Comparison of ENCODE assay signal across 20 cellular contexts in the genomic region with DNA sequence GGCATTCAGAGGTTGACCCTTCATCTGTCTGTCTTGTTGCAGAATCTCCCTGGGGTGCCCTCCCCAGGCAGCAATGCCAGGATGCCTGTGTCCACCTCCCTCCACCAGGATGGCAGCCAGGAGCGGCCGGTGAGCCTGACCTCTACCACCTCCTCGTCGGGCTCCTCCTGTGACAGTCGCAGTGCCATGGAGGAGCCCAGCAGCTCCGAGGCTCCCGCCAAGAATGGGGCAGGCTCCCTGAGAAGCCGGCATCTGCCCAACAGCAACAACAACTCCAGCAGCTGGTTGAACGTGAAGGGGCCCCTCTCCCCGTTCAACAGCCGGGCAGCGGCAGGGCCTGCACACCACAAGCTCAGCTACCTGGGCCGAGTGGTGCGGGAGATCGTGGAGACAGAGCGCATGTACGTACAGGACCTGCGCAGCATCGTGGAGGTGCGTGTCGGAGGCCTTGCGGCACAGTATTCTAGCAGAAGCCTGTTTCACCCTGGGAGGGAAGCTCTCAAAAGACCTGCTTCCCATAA. TPM values are rescaled to one million over a fixed set of nuclear protein-coding genes. Genes with fewer than 3 reads are reported as not detected.
DNase-seq lines count a peak whose midpoint lies in the region; ATAC-seq and TF ChIP-seq lines count a peak whose summit lies in the region.
"Had no signal": no experiment of that assay in that cellular context is flagged by ENCODE, and none has a peak within 500 bp of the region (broad histone marks: within the 10 kb centered on the region; RNA-seq: fewer than 3 reads in every experiment).

No MANE protein-coding gene starts in this region.

- H2AFZ ChIP-seq in hepatocyte = no peak overlapping the region
- H2AFZ ChIP-seq in osteoblast (ENCODE audit: low read length) = no peak overlapping the region
- H2AFZ ChIP-seq: GM23338 had no signal

- H3K27me3 ChIP-seq in CD8-positive, alpha-beta memory T cell (ENCODE audit: insufficient read depth, low read length, poor library complexity, severe bottlenecking) = no peaks in the 10 kb centered on the region
- no peaks in the 10 kb centered on the region for H3K27me3 ChIP-seq in hepatocyte
- H3K27me3 ChIP-seq in osteoblast (ENCODE audit: insufficient read depth, low read length) = no peaks in the 10 kb centered on the region
- H3K27me3 ChIP-seq: esophagus muscularis mucosa had no signal

- peak overlapping the region; percentile 59 to 99 (median 89) for H3K27ac Mint-ChIP-seq in CD8-positive, alpha-beta memory T cell
- peak overlapping the region; percentile 30 for H3K27ac Mint-ChIP-seq in activated T-helper 17 cell treated with anti-CD3 and anti-CD28 coated beads, Interleukin-2, amount 50 U/mL, for 72 hours
- no peak overlapping the region for H3K27ac Mint-ChIP-seq in T-helper 2 cell treated with Interferon-gamma antibody and Interleukin-4, amounts not matched to agents 5 μg/mL and 100 μg/mL, for 36 hours
- H3K27ac Mint-ChIP-seq: activated naive CD8-positive, alpha-beta T cell; GM23338 had no signal

- peak overlapping the region in 3 of 7 donors; percentile 31 to 58 (median 43) for H3K4me3 Mint-ChIP-seq in CD8-positive, alpha-beta memory T cell
- no peak overlapping the region for H3K4me3 Mint-ChIP-seq in activated T-helper 17 cell treated with anti-CD3 and anti-CD28 coated beads, Interleukin-2, amount 50 U/mL, for 72 hours
- no peak overlapping the region for H3K4me3 Mint-ChIP-seq in T-helper 2 cell treated with Interferon-gamma antibody and Interleukin-4, amounts not matched to agents 5 μg/mL and 100 μg/mL, for 36 hours
- H3K4me3 Mint-ChIP-seq: activated naive CD8-positive, alpha-beta T cell; GM23338; type B pancreatic cell had no signal

- H3K4me3 ChIP-seq in CD8-positive, alpha-beta memory T cell (ENCODE audit: low read length) = no peak overlapping the region
- H3K4me3 ChIP-seq in hepatocyte (no peak overlapping the region), osteoblast (ENCODE audit: insufficient read depth, low read length) (no peak overlapping the region)
- H3K4me3 ChIP-seq: esophagus muscularis mucosa, GM23338 had no signal

- H3K36me3 Mint-ChIP-seq in CD8-positive, alpha-beta memory T cell = peaks cover 0 to 6% (median 2%) of the 10 kb centered on the region in 3 donors
- peaks cover 22% of the 10 kb centered on the region for H3K36me3 Mint-ChIP-seq in activated T-helper 17 cell treated with anti-CD3 and anti-CD28 coated beads, Interleukin-2, amount 50 U/mL, for 72 hours (ENCODE audit: low read depth)
- H3K36me3 Mint-ChIP-seq in T-helper 2 cell treated with Interferon-gamma antibody and Interleukin-4, amounts not matched to agents 5 μg/mL and 100 μg/mL, for 36 hours (ENCODE audit: low read depth) = peaks cover 12% of the 10 kb centered on the region
- H3K36me3 Mint-ChIP-seq: activated naive CD8-positive, alpha-beta T cell had no signal

- H3K4me2 ChIP-seq in hepatocyte = no peak overlapping the region
- H3K4me2 ChIP-seq in osteoblast (ENCODE audit: insufficient read depth, low read length) = no peak overlapping the region
- H3K4me2 ChIP-seq: GM23338 had no signal

- H3K4me1 ChIP-seq in CD8-positive, alpha-beta memory T cell (ENCODE audit: insufficient read depth, low read length) = peaks cover 76% of the 10 kb centered on the region
- peaks cover 40% of the 10 kb centered on the region for H3K4me1 ChIP-seq in hepatocyte (ENCODE audit: insufficient read depth)
- H3K4me1 ChIP-seq in osteoblast (ENCODE audit: insufficient read depth, low read length) = peaks cover 22% of the 10 kb centered on the region

- WGBS in hepatocyte (ENCODE audit: low lambda C conversion rate, missing lambda C conversion rate) = 97% methylated on average over 22 of the region's 22 CpGs

- no peaks in the 10 kb centered on the region for H3K9me3 ChIP-seq in CD8-positive, alpha-beta memory T cell (ENCODE audit: low read length)
- H3K9me3 ChIP-seq in hepatocyte (ENCODE audit: low read depth) = no peaks in the 10 kb centered on the region
- H3K9me3 ChIP-seq in osteoblast (ENCODE audit: low read depth, low read length) = no peaks in the 10 kb centered on the region
- H3K9me3 ChIP-seq: esophagus muscularis mucosa had no signal

- POLR2A ChIA-PET in CD8-positive, alpha-beta memory T cell (lab: Charles Lee) = no interaction called here

- H3K27ac ChIP-seq in CD8-positive, alpha-beta memory T cell (ENCODE audit: low read depth, low read length) = no peak overlapping the region
- H3K27ac ChIP-seq in hepatocyte (peak overlapping the region; percentile 94), osteoblast (ENCODE audit: low read depth, low read length) (no peak overlapping the region)
- H3K27ac ChIP-seq: esophagus muscularis mucosa had no signal

- no peaks in the 10 kb centered on the region for H3K36me3 ChIP-seq in CD8-positive, alpha-beta memory T cell (ENCODE audit: insufficient read depth, low read length)
- H3K36me3 ChIP-seq in hepatocyte (replicated peaks; ENCODE audit: insufficient read depth, low read depth) (no peaks in the 10 kb centered on the region), osteoblast (ENCODE audit: insufficient read depth, low read length) (no peaks in the 10 kb centered on the region)

- no peaks in the 10 kb centered on the region for H3K9me2 ChIP-seq in hepatocyte (replicated peaks; ENCODE audit: insufficient read depth)

- CTCF ChIA-PET in CD8-positive, alpha-beta memory T cell (lab: Charles Lee) = interaction anchor here (0.9 kb wide), 1 partner anchor 57 kb away, joined by 3 read pairs; no protein-coding TSS in a partner anchor

- TF ChIP-seq CTCF in hepatocyte (IDR thresholded peaks at IDR 0.05; ENCODE audit: poor library complexity) (no peak), osteoblast (IDR thresholded peaks at IDR 0.05; ENCODE audit: extremely low read depth, low read depth, low read length) (no peak)

- no peaks in the 10 kb centered on the region for H3K9me3 Mint-ChIP-seq in CD8-positive, alpha-beta memory T cell
- H3K9me3 Mint-ChIP-seq in activated T-helper 17 cell treated with anti-CD3 and anti-CD28 coated beads, Interleukin-2, amount 50 U/mL, for 72 hours = no peaks in the 10 kb centered on the region
- no peaks in the 10 kb centered on the region for H3K9me3 Mint-ChIP-seq in T-helper 2 cell treated with Interferon-gamma antibody and Interleukin-4, amounts not matched to agents 5 μg/mL and 100 μg/mL, for 36 hours
- H3K9me3 Mint-ChIP-seq: GM23338, type B pancreatic cell had no signal

- H3K27me3 Mint-ChIP-seq in CD8-positive, alpha-beta memory T cell = no peaks in the 10 kb centered on the region
- H3K27me3 Mint-ChIP-seq in activated T-helper 17 cell treated with anti-CD3 and anti-CD28 coated beads, Interleukin-2, amount 50 U/mL, for 72 hours = no peaks in the 10 kb centered on the region
- H3K27me3 Mint-ChIP-seq in T-helper 2 cell treated with Interferon-gamma antibody and Interleukin-4, amounts not matched to agents 5 μg/mL and 100 μg/mL, for 36 hours (ENCODE audit: low read depth) = peaks cover 6% of the 10 kb centered on the region
- H3K27me3 Mint-ChIP-seq: activated naive CD8-positive, alpha-beta T cell; type B pancreatic cell had no signal

- DNase-seq in CD8-positive, alpha-beta memory T cell = no peak
- DNase-seq in hepatocyte (ENCODE audit: low spot score) (no peak), osteoblast (ENCODE audit: insufficient read length, low spot score, missing footprints) (peak; percentile 68), ecto neural progenitor cell (ENCODE audit: low spot score) (no peak), NOMO-1 (lab: John Stamatoyannopoulos, UW; ENCODE audit: unreplicated experiment in 2 of 2) (no peak), NOMO-1 treated with DMSO at 0.1 percent for 48 hours (lab: John Stamatoyannopoulos, UW; ENCODE audit: unreplicated experiment) (no peak)
- no peak for DNase-seq in T-helper 2 cell treated with Interferon-gamma antibody and Interleukin-4, amounts not matched to agents 5 μg/mL and 100 μg/mL, for 36 hours (ENCODE audit: low spot score)
- DNase-seq: activated T-cell treated with anti-CD3 and anti-CD28 coated beads, Interleukin-2, amount 50 U/mL, for 48 hours; Karpas-422; NCI-H1048; NCI-H2081; NCI-H510A; SHP77 treated with DMSO at 0.1 percent for 48 hours; stimulated activated naive CD4-positive, alpha-beta T cell treated with Interleukin-2 at 50 U/mL for 16 hours; T-helper 2 cell had no signal

- H3K79me2 ChIP-seq in hepatocyte (peaks cover 73% of the 10 kb centered on the region), osteoblast (ENCODE audit: insufficient read depth, low read length) (no peaks in the 10 kb centered on the region)

- peaks cover 78 to 85% (median 80%) of the 10 kb centered on the region in 3 donors for H3K4me1 Mint-ChIP-seq in CD8-positive, alpha-beta memory T cell
- H3K4me1 Mint-ChIP-seq in activated T-helper 17 cell treated with anti-CD3 and anti-CD28 coated beads, Interleukin-2, amount 50 U/mL, for 72 hours = peaks cover 49% of the 10 kb centered on the region
- peaks cover 34% of the 10 kb centered on the region for H3K4me1 Mint-ChIP-seq in T-helper 2 cell treated with Interferon-gamma antibody and Interleukin-4, amounts not matched to agents 5 μg/mL and 100 μg/mL, for 36 hours (ENCODE audit: low read depth)

- H4K20me1 ChIP-seq in hepatocyte (ENCODE audit: insufficient read depth, poor library complexity, severe bottlenecking) (no peaks in the 10 kb centered on the region), osteoblast (ENCODE audit: insufficient read depth, low read length) (no peaks in the 10 kb centered on the region)

- ATAC-seq in activated T-helper 17 cell treated with anti-CD3 and anti-CD28 coated beads, Interleukin-2, amount 50 U/mL, for 72 hours (replicated peaks) = no peak
- ATAC-seq: GM23338 had no signal

RNA-seq across cellular contexts. Expression of gene PLEKHG3, which starts 23.4 kb away (rescaled TPM):
- total RNA-seq in CD8-positive, alpha-beta memory T cell = 1 to 10 TPM; 4.9 to 5.0 TPM
- polyA plus RNA-seq in CD8-positive, alpha-beta memory T cell = 61.1 TPM
- 10 to 100 TPM; 17.2 to 19.2 TPM for total RNA-seq in activated T-helper 17 cell treated with anti-CD3 and anti-CD28 coated beads, Interleukin-2, amount 50 U/mL, for 72 hours
- total RNA-seq in hepatocyte (41.8 and 54.2 TPM in 2 replicates), osteoblast (2.9 and 5.4 TPM in 2 replicates)
- polyA plus RNA-seq in hepatocyte = 37.1 and 42.7 TPM in 2 replicates
